ENCODE assay signal across 11 cellular contexts in genomic region chr9:133262226-133262625, GRCh38. TPM values are rescaled to one million over a fixed set of nuclear protein-coding genes. Genes with fewer than 3 reads are reported as not detected.
"Had no signal": no experiment of that assay in that cellular context is flagged by ENCODE, and none has a peak within 500 bp of the region (broad histone marks: within the 10 kb centered on the region; RNA-seq: fewer than 3 reads in every experiment).

No MANE protein-coding gene starts in this region.

- H3K9me3 Mint-ChIP-seq: HFFc6 had no signal

- H3K4me3 Mint-ChIP-seq: HFFc6 had no signal

- DNase-seq: GM23248, GOT3, H7, HFFc6, IMR-90, KBM-7 had no signal

- H3K27ac Mint-ChIP-seq: HFFc6 had no signal

- H3K9ac ChIP-seq: GM23248 had no signal

- H2AFZ ChIP-seq: GM23248 had no signal

- H3K4me3 ChIP-seq: GM23248, HAP-1 had no signal

- H3K36me3 ChIP-seq: HAP-1 had no signal

- H3K27ac ChIP-seq: GM23248 had no signal

- H3K4me1 ChIP-seq: HAP-1 had no signal

- ATAC-seq: HCT116 had no signal

- FAIRE-seq: HTR-8/SVneo had no signal

RNA-seq across cellular contexts. Expression of gene ABO, which starts 12.8 kb away (rescaled TPM):
- total RNA-seq: GM23248, H4, H7, HFFc6, IMR-90 had no signal
- polyA plus RNA-seq: GM23248, IMR-90 had no signal

RNA-seq across cellular contexts. Expression of gene OBP2B, which starts 53.2 kb away (rescaled TPM):
- total RNA-seq: GM23248, H4, H7, HFFc6, HT-29, IMR-90 had no signal
- polyA plus RNA-seq: GM23248, IMR-90 had no signal
